In the genomic region with DNA sequence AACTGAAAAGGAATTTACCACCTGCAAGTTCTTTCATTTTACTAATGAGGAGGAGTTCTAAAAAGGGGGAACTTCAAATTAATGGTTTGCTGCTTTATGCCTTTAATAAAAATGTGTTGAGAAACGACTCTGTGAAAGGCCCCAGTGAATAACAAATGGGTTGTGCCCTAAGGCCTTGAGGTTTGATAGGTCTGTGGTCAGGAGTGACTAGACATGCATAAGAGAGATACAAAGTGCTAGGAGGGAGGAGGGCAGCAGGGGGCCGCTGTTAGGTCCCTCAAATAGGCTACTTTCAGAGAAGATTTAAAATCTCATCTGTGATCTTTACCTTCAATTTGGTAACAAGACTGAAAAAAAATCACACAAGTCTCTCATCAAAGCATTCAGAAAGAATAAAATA, we compare ENCODE assay signal across 26 cellular contexts. TPM values are rescaled to one million over a fixed set of nuclear protein-coding genes. Genes with fewer than 3 reads are reported as not detected.
DNase-seq lines count a peak whose midpoint lies in the region; ATAC-seq and TF ChIP-seq lines count a peak whose summit lies in the region.
"Had no signal": no experiment of that assay in that cellular context is flagged by ENCODE, and none has a peak within 500 bp of the region (broad histone marks: within the 10 kb centered on the region; RNA-seq: fewer than 3 reads in every experiment).

No MANE protein-coding gene starts in this region.

- no peak overlapping the region for H2BK15ac ChIP-seq in H9 (ENCODE audit: low read depth, low read length)

- no peaks in the 10 kb centered on the region for H3K9me3 ChIP-seq in DND-41 (ENCODE audit: insufficient read depth, low read length, severe bottlenecking)
- H3K9me3 ChIP-seq in H9 (ENCODE audit: control insufficient read depth, low read depth, low read length) = no peaks in the 10 kb centered on the region
- H3K9me3 ChIP-seq: adrenal gland, spleen, suprapubic skin had no signal

- no peak overlapping the region for H3K27ac Mint-ChIP-seq in H9
- H3K27ac Mint-ChIP-seq in activated CD8-positive, alpha-beta T cell treated with anti-CD3 and anti-CD28 coated beads, Interleukin-2, amount 10 ng/mL, durations not matched to agents 7 days and 5 days = no peak overlapping the region
- H3K27ac Mint-ChIP-seq: activated CD4-positive, alpha-beta T cell treated with anti-CD3 and anti-CD28 coated beads for 36 hours; natural killer cell treated with Interleukin-12 subunit alpha and Interleukin-12 subunit beta and Interleukin-15 and Interleukin-18, amount 100 ng/mL, for 72 hours; stimulated activated memory B cell treated with anti-CD40 and anti-IgM and Interleukin-4, amounts not matched to agents 10 μg/mL and 1 μg/mL and 100 μg/mL, for 72 hours had no signal

- POLR2A ChIA-PET in activated CD8-positive, alpha-beta T cell treated with anti-CD3 and anti-CD28 coated beads, Interleukin-2, amount 10 ng/mL, durations not matched to agents 7 days and 5 days (lab: Charles Lee) = no interaction called here

- no peak overlapping the region for H2BK120ac ChIP-seq in H9 (ENCODE audit: low read depth, low read length, poor library complexity, severe bottlenecking)

- H2BK20ac ChIP-seq in H9 (ENCODE audit: low read depth, low read length, poor library complexity, severe bottlenecking) = no peak overlapping the region

- peak; percentile 67; the same call in 1 of the 3 replicates for ATAC-seq in DND-41 (ENCODE audit: insufficient read depth, low read depth)
- ATAC-seq in activated CD8-positive, alpha-beta T cell treated with anti-CD3 and anti-CD28 coated beads, Interleukin-2, amount 10 ng/mL, durations not matched to agents 7 days and 5 days = no peak
- ATAC-seq: activated CD4-positive, alpha-beta T cell treated with anti-CD3 and anti-CD28 coated beads for 36 hours; activated T-cell treated with anti-CD3 and anti-CD28 coated beads, Interleukin-2, amount 50 U/mL, for 4 hours; natural killer cell treated with Interleukin-12 subunit alpha and Interleukin-12 subunit beta and Interleukin-15 and Interleukin-18, amount 100 ng/mL, for 72 hours; stimulated activated memory B cell treated with anti-CD40 and anti-IgM and Interleukin-4, amounts not matched to agents 10 μg/mL and 1 μg/mL and 100 μg/mL, for 72 hours had no signal

- no peaks in the 10 kb centered on the region for H3K79me2 ChIP-seq in DND-41 (ENCODE audit: insufficient read depth, low read length)
- H3K79me2 ChIP-seq in H9 (ENCODE audit: insufficient read depth, low read length) = no peaks in the 10 kb centered on the region

- no peaks in the 10 kb centered on the region for H3K36me3 ChIP-seq in DND-41 (ENCODE audit: insufficient read depth, low read length)
- H3K36me3 ChIP-seq: adrenal gland, spleen, suprapubic skin had no signal

- no peak overlapping the region for H3K23ac ChIP-seq in H9 (ENCODE audit: insufficient read length, low read depth, low read length)

- no peak overlapping the region for H3K4me3 Mint-ChIP-seq in H9
- H3K4me3 Mint-ChIP-seq in activated CD8-positive, alpha-beta T cell treated with anti-CD3 and anti-CD28 coated beads, Interleukin-2, amount 10 ng/mL, durations not matched to agents 7 days and 5 days = no peak overlapping the region
- H3K4me3 Mint-ChIP-seq: activated CD4-positive, alpha-beta T cell treated with anti-CD3 and anti-CD28 coated beads for 36 hours; activated T-cell treated with anti-CD3 and anti-CD28 coated beads, Interleukin-2, amount 50 U/mL, for 4 hours; natural killer cell treated with Interleukin-12 subunit alpha and Interleukin-12 subunit beta and Interleukin-15 and Interleukin-18, amount 100 ng/mL, for 72 hours; stimulated activated memory B cell treated with anti-CD40 and anti-IgM and Interleukin-4, amounts not matched to agents 10 μg/mL and 1 μg/mL and 100 μg/mL, for 72 hours had no signal

- H3K56ac ChIP-seq in H9 (ENCODE audit: insufficient read length, low read depth, low read length) = no peak overlapping the region

- CTCF ChIA-PET in activated CD8-positive, alpha-beta T cell treated with anti-CD3 and anti-CD28 coated beads, Interleukin-2, amount 10 ng/mL, durations not matched to agents 7 days and 5 days (lab: Charles Lee) = no interaction called here

- H3K14ac ChIP-seq in H9 (ENCODE audit: insufficient read depth, low read length) = no peak overlapping the region

- H3K4me2 ChIP-seq in DND-41 (ENCODE audit: insufficient read depth, low read length) (no peak overlapping the region), H9 (ENCODE audit: insufficient read depth, insufficient read length, low read length) (no peak overlapping the region)

- TF ChIP-seq CTCF in DND-41 (IDR thresholded peaks at IDR 0.05; ENCODE audit: borderline replicate concordance, extremely low read depth, low read length, poor library complexity, severe bottlenecking) (no peak), H9 (conservative IDR thresholded peaks at IDR 0.05) (no peak)

- no peak overlapping the region for H2AK5ac ChIP-seq in H9 (ENCODE audit: insufficient read length, low read length)

- in situ Hi-C loops in SK-MEL-5 (cut with HindIII; ENCODE audit: low pct_unique_long_range_greater_than_20kb, low sequenced_read_pairs) = no loop called here

- H2BK12ac ChIP-seq in H9 (ENCODE audit: insufficient read length, low read depth, low read length) = no peak overlapping the region

- H3K9ac ChIP-seq in DND-41 (ENCODE audit: low read depth, low read length) (no peak overlapping the region), H9 (ENCODE audit: extremely low read depth, insufficient read length, low read length) (no peak overlapping the region)

- H3K9me3 Mint-ChIP-seq in H9 = no peaks in the 10 kb centered on the region
- H3K9me3 Mint-ChIP-seq in activated CD8-positive, alpha-beta T cell treated with anti-CD3 and anti-CD28 coated beads, Interleukin-2, amount 10 ng/mL, durations not matched to agents 7 days and 5 days (ENCODE audit: insufficient read depth) = no peaks in the 10 kb centered on the region
- H3K9me3 Mint-ChIP-seq: activated T-cell treated with anti-CD3 and anti-CD28 coated beads, Interleukin-2, amount 50 U/mL, for 4 hours; natural killer cell treated with Interleukin-12 subunit alpha and Interleukin-12 subunit beta and Interleukin-15 and Interleukin-18, amount 100 ng/mL, for 72 hours; stimulated activated memory B cell treated with anti-CD40 and anti-IgM and Interleukin-4, amounts not matched to agents 10 μg/mL and 1 μg/mL and 100 μg/mL, for 72 hours had no signal

- no peak overlapping the region for H3K18ac ChIP-seq in H9 (ENCODE audit: insufficient read length, low read depth, low read length)

- H3K27ac ChIP-seq in DND-41 (ENCODE audit: low read length) = no peak overlapping the region
- H3K27ac ChIP-seq in H9 (ENCODE audit: insufficient read length, low read depth, low read length) = no peak overlapping the region
- H3K27ac ChIP-seq: adrenal gland, spleen, suprapubic skin had no signal

- H3K36me3 Mint-ChIP-seq in H9 (ENCODE audit: insufficient read depth in 1 of 3, low read depth in 3 of 3) = peaks cover 0 to 4% (median 0%) of the 10 kb centered on the region in 3 experiments; a peak in 1 of 7 replicates
- no peaks in the 10 kb centered on the region for H3K36me3 Mint-ChIP-seq in activated CD8-positive, alpha-beta T cell treated with anti-CD3 and anti-CD28 coated beads, Interleukin-2, amount 10 ng/mL, durations not matched to agents 7 days and 5 days (ENCODE audit: low read depth)
- H3K36me3 Mint-ChIP-seq: natural killer cell treated with Interleukin-12 subunit alpha and Interleukin-12 subunit beta and Interleukin-15 and Interleukin-18, amount 100 ng/mL, for 72 hours; stimulated activated memory B cell treated with anti-CD40 and anti-IgM and Interleukin-4, amounts not matched to agents 10 μg/mL and 1 μg/mL and 100 μg/mL, for 72 hours had no signal

- H3K4ac ChIP-seq in H9 (ENCODE audit: low read depth, low read length) = no peak overlapping the region

- no peaks in the 10 kb centered on the region for H3K27me3 ChIP-seq in DND-41 (ENCODE audit: insufficient read depth, low read length, poor library complexity)
- no peaks in the 10 kb centered on the region for H3K27me3 ChIP-seq in H9 (ENCODE audit: insufficient read depth, low read length)
- H3K27me3 ChIP-seq: adrenal gland, spleen, suprapubic skin had no signal

- H3K23me2 ChIP-seq in H9 (ENCODE audit: insufficient read length, low read depth, low read length, poor library complexity, severe bottlenecking) = no peaks in the 10 kb centered on the region

- DNase-seq in DND-41 (no peak), H9 (peak; percentile 33), SK-MEL-5 (ENCODE audit: low read depth, low spot score) (peak; percentile 28), glomerular visceral epithelial cell (ENCODE audit: extremely low spot score) (peak; percentile 18), DMS153 (lab: John Stamatoyannopoulos, UW) (no peak), GM19240 (ENCODE audit: insufficient read length, low spot score) (no peak)
- DNase-seq in activated CD8-positive, alpha-beta T cell treated with anti-CD3 and anti-CD28 coated beads, Interleukin-2, amount 10 ng/mL, durations not matched to agents 7 days and 5 days = no peak
- DNase-seq in activated CD4-positive, alpha-beta T cell treated with anti-CD3 and anti-CD28 coated beads for 4 hours = no peak
- DNase-seq: activated CD4-positive, alpha-beta T cell treated with anti-CD3 and anti-CD28 coated beads for 36 hours; activated naive CD4-positive, alpha-beta T cell; activated T-cell treated with anti-CD3 and anti-CD28 coated beads, Interleukin-2, amount 50 U/mL, for 4 hours; adrenal gland; effector CD8-positive, alpha-beta T cell; erythroblast; foreskin fibroblast; GOT3; hippocampal formation; spleen; stimulated activated CD4-positive, alpha-beta T cell treated with anti-CD3 and anti-CD28 coated beads, Interleukin-4, amount 100 ng/mL, for 1 hour had no signal

- H3K4me1 ChIP-seq in DND-41 (ENCODE audit: insufficient read depth, low read length) = no peaks in the 10 kb centered on the region
- H3K4me1 ChIP-seq in H9 (ENCODE audit: insufficient read depth, low read length) = no peaks in the 10 kb centered on the region; the same call in 1 of the 2 replicates
- H3K4me1 ChIP-seq: adrenal gland, spleen, suprapubic skin had no signal

- no CpG with 5 or more reads among the region's 2 CpGs for WGBS in H9 (ENCODE audit: extremely low coverage, insufficient read length, low lambda C conversion rate)

- no peak overlapping the region for H3T11ph ChIP-seq in H9 (ENCODE audit: low read length)

- no peak overlapping the region for H2BK5ac ChIP-seq in H9 (ENCODE audit: insufficient read length, low read length)

- H4K5ac ChIP-seq in H9 (ENCODE audit: insufficient read length, low read depth, low read length) = no peak overlapping the region

- no peak overlapping the region for H2AFZ ChIP-seq in DND-41 (ENCODE audit: low read depth, low read length)
- H2AFZ ChIP-seq in H9 (ENCODE audit: low read length) = no peak overlapping the region

- no peak overlapping the region for H4K91ac ChIP-seq in H9 (ENCODE audit: insufficient read length, low read depth, low read length)

- no peak overlapping the region for H3K4me3 ChIP-seq in DND-41 (ENCODE audit: low read depth in 1 of 2, low read length in 2 of 2)
- H3K4me3 ChIP-seq: adrenal gland, spleen, suprapubic skin had no signal

- peaks cover 12 to 20% of the 10 kb centered on the region in 2 experiments for H3K4me1 Mint-ChIP-seq in H9
- H3K4me1 Mint-ChIP-seq in activated CD8-positive, alpha-beta T cell treated with anti-CD3 and anti-CD28 coated beads, Interleukin-2, amount 10 ng/mL, durations not matched to agents 7 days and 5 days (ENCODE audit: low read depth) = no peaks in the 10 kb centered on the region
- H3K4me1 Mint-ChIP-seq: activated CD4-positive, alpha-beta T cell treated with anti-CD3 and anti-CD28 coated beads for 36 hours had no signal

- no peaks in the 10 kb centered on the region for H4K20me1 ChIP-seq in DND-41 (ENCODE audit: insufficient read depth, low read length)
- H4K20me1 ChIP-seq in H9 (ENCODE audit: control insufficient read depth, insufficient read depth, insufficient read length) = no peaks in the 10 kb centered on the region

- no peaks in the 10 kb centered on the region for H3K27me3 Mint-ChIP-seq in H9 (ENCODE audit: low read depth)
- H3K27me3 Mint-ChIP-seq in activated CD8-positive, alpha-beta T cell treated with anti-CD3 and anti-CD28 coated beads, Interleukin-2, amount 10 ng/mL, durations not matched to agents 7 days and 5 days (ENCODE audit: low read depth) = peaks cover 6% of the 10 kb centered on the region

- H4K8ac ChIP-seq in H9 (replicated peaks; ENCODE audit: insufficient read length, low read depth, low read length) = no peak overlapping the region

- no peaks in the 10 kb centered on the region for H3K79me1 ChIP-seq in H9 (ENCODE audit: insufficient read depth, low read depth, low read length, poor library complexity, severe bottlenecking)

RNA-seq across cellular contexts. Expression of a gene that starts 58.3 kb away (rescaled TPM):
- total RNA-seq in H9 (2021) = not detected in 2 replicates
- total RNA-seq in SK-MEL-5 (2014; rRNA removed; shearing (Covaris generic)) = not detected in 2 replicates
- not detected in 2 replicates for polyA plus RNA-seq in SK-MEL-5 (2015; cell fraction: cytosol; rRNA removed)
- polyA plus RNA-seq in SK-MEL-5 (2015; cell fraction: nucleus; rRNA removed) = not detected in 2 replicates
- not detected for total RNA-seq in activated CD8-positive, alpha-beta T cell treated with anti-CD3 and anti-CD28 coated beads, Interleukin-2, amount 10 ng/mL, durations not matched to agents 7 days and 5 days
- total RNA-seq: activated CD4-positive, alpha-beta T cell treated with anti-CD3 and anti-CD28 coated beads for 36 hours; activated T-cell treated with anti-CD3 and anti-CD28 coated beads, Interleukin-2, amount 50 U/mL, for 4 hours; lower leg skin; natural killer cell treated with Interleukin-12 subunit alpha and Interleukin-12 subunit beta and Interleukin-15 and Interleukin-18, amount 100 ng/mL, for 72 hours; osteocyte; spleen; suprapubic skin; T-helper 1 cell treated with Interleukin-12 subunit alpha and Interleukin-12 subunit beta and Interleukin-4 antibody, amounts not matched to agents 30 ng/mL and 1 ng/mL, for 36 hours had no signal
- polyA plus RNA-seq: BJ had no signal

Comparison
In these comparisons a context has a peak if more than half of its experiments do, and no peak if none do; other contexts are left out.
1. DNase-seq: peak in H9 (single experiment), SK-MEL-5 (single experiment) and glomerular visceral epithelial cell (single experiment); none in DND-41 (single experiment), activated CD8-positive, alpha-beta T cell treated with anti-CD3 and anti-CD28 coated beads, Interleukin-2, amount 10 ng/mL, durations not matched to agents 7 days and 5 days (single experiment), DMS153 (single experiment), activated CD4-positive, alpha-beta T cell treated with anti-CD3 and anti-CD28 coated beads for 4 hours (0 of 2) and GM19240 (single experiment).